16 cellular contexts compared by ENCODE assay signal in genomic region chrX:109714340-109714958, GRCh38. TPM values are rescaled to one million over a fixed set of nuclear protein-coding genes. Genes with fewer than 3 reads are reported as not detected.
DNase-seq lines count a peak whose midpoint lies in the region; ATAC-seq and TF ChIP-seq lines count a peak whose summit lies in the region.
"Had no signal": no experiment of that assay in that cellular context is flagged by ENCODE, and none has a peak within 500 bp of the region (broad histone marks: within the 10 kb centered on the region; RNA-seq: fewer than 3 reads in every experiment).

No MANE protein-coding gene starts in this region.

- TF ChIP-seq CTCF in astrocyte of the cerebellum (IDR thresholded peaks at IDR 0.05; ENCODE audit: low read depth, low read length, missing control alignments): no peak
- no peak for TF ChIP-seq CTCF in GM23338 (conservative IDR thresholded peaks at IDR 0.05; ENCODE audit: low read depth in 2 of 2)
- TF ChIP-seq CTCF in gastrocnemius medialis (IDR thresholded peaks at IDR 0.05 in 4 of 5, conservative IDR thresholded peaks at IDR 0.05 in 1 of 5): no peak

- H3K36me3 Mint-ChIP-seq in GM23338 (ENCODE audit: low read depth): no peaks in the 10 kb centered on the region
- H3K36me3 Mint-ChIP-seq: memory B cell had no signal

- H3K27ac Mint-ChIP-seq in GM23338: no peak overlapping the region
- H3K27ac Mint-ChIP-seq: H9, memory B cell had no signal

- no peaks in the 10 kb centered on the region for H3K9me3 Mint-ChIP-seq in GM23338
- H3K9me3 Mint-ChIP-seq: activated T-cell treated with anti-CD3 and anti-CD28 coated beads, Interleukin-2, amount 50 U/mL, for 4 hours; H9; memory B cell had no signal

- H3K4me3 ChIP-seq in astrocyte of the cerebellum (ENCODE audit: low read depth, low read length) (no peak overlapping the region), GM23338 (no peak overlapping the region), gastrocnemius medialis (no peak overlapping the region)
- H3K4me3 ChIP-seq: heart left ventricle, right atrium auricular region, tibial artery had no signal

- no peak overlapping the region for H3K4me2 ChIP-seq in GM23338

- TF ChIP-seq POLR2A in gastrocnemius medialis (IDR thresholded peaks at IDR 0.05): no peak

- H3F3A ChIP-seq in GM23338 (replicated peaks; ENCODE audit: low read depth): no peaks in the 10 kb centered on the region

- intact Hi-C loops in gastrocnemius medialis (cut with DNase I; ENCODE audit: low total_unique reads): loop anchor here (5.0 to 10.0 kb wide), 2 partner anchors 70 to 173 kb away; no protein-coding TSS in a partner anchor

- no peaks in the 10 kb centered on the region for H3K27me3 Mint-ChIP-seq in GM23338 (ENCODE audit: insufficient read depth, low read depth, poor library complexity)
- H3K27me3 Mint-ChIP-seq: memory B cell had no signal

- H2AFZ ChIP-seq in GM23338: no peak overlapping the region

- H3K27me3 ChIP-seq in GM23338 (ENCODE audit: insufficient read depth): no peaks in the 10 kb centered on the region
- H3K27me3 ChIP-seq in gastrocnemius medialis: peaks cover 0 to 4% (median 0%) of the 10 kb centered on the region in 3 donors
- H3K27me3 ChIP-seq: tibial artery had no signal

- H3K9me2 ChIP-seq in GM23338 (ENCODE audit: insufficient read depth): no peaks in the 10 kb centered on the region

- H3K9me3 ChIP-seq in gastrocnemius medialis: no peaks in the 10 kb centered on the region
- H3K9me3 ChIP-seq: heart left ventricle, right atrium auricular region, tibial artery had no signal

- no peaks in the 10 kb centered on the region for H4K20me1 ChIP-seq in GM23338 (replicated peaks; ENCODE audit: insufficient read depth)

- H3K4me3 Mint-ChIP-seq in GM23338: no peak overlapping the region
- H3K4me3 Mint-ChIP-seq: activated T-cell treated with anti-CD3 and anti-CD28 coated beads, Interleukin-2, amount 50 U/mL, for 4 hours; H9; memory B cell had no signal

- H3K27ac ChIP-seq in GM23338 (ENCODE audit: low read depth) (no peak overlapping the region), gastrocnemius medialis (no peak overlapping the region)
- H3K27ac ChIP-seq: right atrium auricular region, tibial artery had no signal

- DNase-seq in AG08395 (ENCODE audit: low spot score) (peak; percentile 20), HT1080 (ENCODE audit: low read depth) (peak; percentile 91), astrocyte of the cerebellum (ENCODE audit: low read depth) (peak; percentile 33), iris pigment epithelial cell (ENCODE audit: low read depth) (peak; percentile 83), anterior cingulate cortex (lab: John Stamatoyannopoulos, UW) (no peak), GM23338 (ENCODE audit: low spot score) (no peak), NCI-H1417 treated with DMSO at 0.1 percent for 48 hours (lab: John Stamatoyannopoulos, UW) (no peak), gastrocnemius medialis (no peak)
- DNase-seq: activated T-cell treated with anti-CD3 and anti-CD28 coated beads, Interleukin-2, amount 50 U/mL, for 4 hours; H9; heart left ventricle; KBM-7; NCI-H2227 treated with DMSO at 0.1 percent for 48 hours; tibial artery had no signal

- H3K36me3 ChIP-seq in GM23338 (ENCODE audit: insufficient read depth) (no peaks in the 10 kb centered on the region), gastrocnemius medialis (no peaks in the 10 kb centered on the region)
- H3K36me3 ChIP-seq: heart left ventricle, right atrium auricular region, tibial artery had no signal

- peaks cover 2% of the 10 kb centered on the region; the same call in 2 of the 3 replicates for H3K4me1 Mint-ChIP-seq in GM23338

- H3K4me1 ChIP-seq in GM23338 (ENCODE audit: insufficient read depth) (no peaks in the 10 kb centered on the region), gastrocnemius medialis (peaks cover 2 to 12% of the 10 kb centered on the region in 2 donors)
- H3K4me1 ChIP-seq: right atrium auricular region had no signal

- peaks cover 30% of the 10 kb centered on the region for H3K79me2 ChIP-seq in GM23338 (replicated peaks; ENCODE audit: insufficient read depth)

- in situ Hi-C loops in astrocyte of the cerebellum (cut with HindIII; ENCODE audit: low sequenced_read_pairs) (loop anchor here (10.0 kb wide), 1 partner anchor 170 kb away; no protein-coding TSS in a partner anchor), gastrocnemius medialis (cut with MboI; ENCODE audit: low sequenced_read_pairs in 4 of 4) (loop anchor here (5.0 to 25.0 kb wide), 4 partner anchors 140 to 448 kb away; no protein-coding TSS in a partner anchor)

- ATAC-seq in GM23338: no peak
- no peak for ATAC-seq in gastrocnemius medialis
- ATAC-seq: activated T-cell treated with anti-CD3 and anti-CD28 coated beads, Interleukin-2, amount 50 U/mL, for 4 hours; heart left ventricle had no signal

TF ChIP-seq in GM23338, 12 proteins besides CTCF, POLR2A, EP300 and RAD21 (continues in another document):
- no peak for TF ChIP-seq EZH2 (IDR thresholded peaks at IDR 0.05; ENCODE audit: low read depth, unreplicated experiment)
- TF ChIP-seq EZH2phosphoT487 (IDR thresholded peaks at IDR 0.05; ENCODE audit: unreplicated experiment): no peak
- no peak for TF ChIP-seq JUNB (IDR thresholded peaks at IDR 0.05; ENCODE audit: unreplicated experiment)
- no peak for TF ChIP-seq ZNF114 (CRISPR knock-in tag; IDR thresholded peaks at IDR 0.05)
- no peak for TF ChIP-seq STAT1 (IDR thresholded peaks at IDR 0.05; ENCODE audit: unreplicated experiment)
- TF ChIP-seq ZNF462 (CRISPR knock-in tag; IDR thresholded peaks at IDR 0.05): no peak

RNA-seq across cellular contexts. Expression of gene ACSL4, which starts 18.6 kb away (rescaled TPM):
- total RNA-seq in HT1080 (2014; rRNA removed; shearing (Covaris generic)): 43.1 and 63.1 TPM in 2 replicates
- 47.1 and 64.4 TPM in 2 replicates for polyA plus RNA-seq in HT1080 (2015; cell fraction: cytosol; rRNA removed)
- 90.7 and 113 TPM in 2 replicates for polyA plus RNA-seq in HT1080 (2015; cell fraction: nucleus; rRNA removed)
- 70.1 and 76.3 TPM in 2 replicates for total RNA-seq in GM23338 (2014; rRNA removed; shearing (Covaris generic))
- 17.8 and 19.2 TPM in 2 replicates for polyA plus RNA-seq in GM23338 (2016; fragmentation: Nextera tagmentation; extraction: Ambion mirVana)
- total RNA-seq in gastrocnemius medialis: 100 to 1,000 TPM in 3 of 4 donors, 10 to 100 TPM in 1; 18.7 to 259 (median 132) TPM

Comparison
In these comparisons a context has a peak if more than half of its experiments do, and no peak if none do; other contexts are left out.
1. DNase-seq: peak in AG08395 (single experiment), HT1080 (single experiment), astrocyte of the cerebellum (single experiment) and iris pigment epithelial cell (single experiment); none in anterior cingulate cortex (0 of 58), GM23338 (single experiment), NCI-H1417 treated with DMSO at 0.1 percent for 48 hours (single experiment) and gastrocnemius medialis (0 of 2).